Comparison of ENCODE assay signal across 24 cellular contexts in the genomic region with DNA sequence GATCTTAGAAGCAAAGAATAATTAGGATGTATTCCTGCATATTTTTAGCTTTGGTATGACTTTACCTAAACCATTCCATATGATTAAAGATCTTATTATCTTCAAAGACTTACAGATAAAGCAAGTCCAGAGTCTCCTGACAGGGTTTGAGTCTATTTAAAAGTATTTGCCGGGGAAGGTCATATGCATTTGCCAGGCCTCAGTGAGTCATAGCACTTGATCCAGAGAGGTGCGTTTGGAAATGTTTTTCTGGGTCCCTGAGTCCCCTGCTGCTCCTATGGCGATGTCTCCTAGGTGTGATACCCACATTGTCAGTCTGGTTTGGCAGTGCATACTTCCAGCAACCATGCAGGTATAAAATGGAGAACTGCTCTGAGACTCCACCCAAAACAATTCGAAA.
A peak's percentile ranks its signal among the peaks of the same experiment; 100 is the strongest.
DNase-seq lines count a peak whose midpoint lies in the region; ATAC-seq, FAIRE-seq and TF ChIP-seq lines count a peak whose summit lies in the region.
"Had no signal": no experiment of that assay in that cellular context is flagged by ENCODE, and none has a peak within 500 bp of the region (broad histone marks: within the 10 kb centered on the region; RNA-seq: fewer than 3 reads in every experiment).

No MANE protein-coding gene starts in this region.

- no peak for TF ChIP-seq RAD21 in HepG2 (CRISPR knock-in tag; IDR thresholded peaks at IDR 0.05)

- no peaks in the 10 kb centered on the region for H3K27me3 ChIP-seq in right atrium auricular region
- H3K27me3 ChIP-seq in smooth muscle cell (ENCODE audit: low read depth) = no peaks in the 10 kb centered on the region
- no peaks in the 10 kb centered on the region for H3K27me3 ChIP-seq in HepG2 (ENCODE audit: control insufficient read depth in 1 of 2, insufficient read depth in 2 of 2, low read length in 2 of 2)
- no peaks in the 10 kb centered on the region for H3K27me3 ChIP-seq in body of pancreas
- H3K27me3 ChIP-seq: neural progenitor cell, spleen had no signal

- no peaks in the 10 kb centered on the region for H3F3A ChIP-seq in smooth muscle cell (ENCODE audit: low read depth)

- H3K79me2 ChIP-seq in smooth muscle cell (ENCODE audit: low read depth) (peaks cover 3% of the 10 kb centered on the region), HepG2 (ENCODE audit: insufficient read depth, low read length) (no peaks in the 10 kb centered on the region)

- in situ Hi-C loops in HepG2 (cut with HindIII; ENCODE audit: extremely low pct_ligation_motif_present, low pct_unique_long_range_greater_than_20kb) = no loop called here

- CTCF ChIA-PET in HepG2 (lab: Yijun Ruan, JAX; ENCODE audit: low intra/inter-chr PET ratio, low total read pairs) = no interaction called here

- POLR2A ChIA-PET in HepG2 (lab: Yijun Ruan, JAX) = no interaction called here

- H3K9ac ChIP-seq in smooth muscle cell (ENCODE audit: low read depth) = no peak overlapping the region
- no peak overlapping the region for H3K9ac ChIP-seq in HepG2 (ENCODE audit: insufficient read depth, low read depth, low read length)
- H3K9ac ChIP-seq: neural progenitor cell had no signal

- H3K4me2 ChIP-seq in smooth muscle cell = peak overlapping the region; percentile 43
- H3K4me2 ChIP-seq in HepG2 (ENCODE audit: low read depth, low read length) = no peak overlapping the region
- H3K4me2 ChIP-seq: neural progenitor cell had no signal

- no peak for TF ChIP-seq POLR2A in HepG2 (IDR thresholded peaks at IDR 0.05; ENCODE audit: insufficient read depth in 1 of 2, low read depth in 2 of 2, low read length in 2 of 2)
- TF ChIP-seq POLR2A in body of pancreas (IDR thresholded peaks at IDR 0.05) = no peak

- H3K36me3 ChIP-seq in right atrium auricular region = no peaks in the 10 kb centered on the region
- no peaks in the 10 kb centered on the region for H3K36me3 ChIP-seq in smooth muscle cell (ENCODE audit: low read depth)
- no peaks in the 10 kb centered on the region for H3K36me3 ChIP-seq in HepG2 (replicated peaks in 1 of 2; ENCODE audit: control insufficient read depth in 1 of 2, insufficient read depth in 2 of 2, low read length in 2 of 2)
- no peaks in the 10 kb centered on the region for H3K36me3 ChIP-seq in body of pancreas (replicated peaks in 1 of 2; ENCODE audit: insufficient read depth in 1 of 2, low read depth in 2 of 2)
- H3K36me3 ChIP-seq: HAP-1, neural progenitor cell, prostate gland, spleen had no signal

- peaks cover 0 to 37% of the 10 kb centered on the region in 2 donors for H3K4me1 ChIP-seq in right atrium auricular region
- H3K4me1 ChIP-seq in smooth muscle cell (ENCODE audit: low read depth) = peaks cover 18% of the 10 kb centered on the region
- H3K4me1 ChIP-seq in HepG2 (ENCODE audit: insufficient read depth, low read length) = no peaks in the 10 kb centered on the region
- H3K4me1 ChIP-seq in body of pancreas = no peaks in the 10 kb centered on the region
- H3K4me1 ChIP-seq: prostate gland, spleen had no signal

- TF ChIP-seq CTCF in right atrium auricular region (IDR thresholded peaks at IDR 0.05) = no peak
- no peak for TF ChIP-seq CTCF in smooth muscle cell (IDR thresholded peaks at IDR 0.05; ENCODE audit: borderline replicate concordance, insufficient read depth, poor library complexity, severe bottlenecking)
- no peak for TF ChIP-seq CTCF in HepG2 (CRISPR knock-in tag; IDR thresholded peaks at IDR 0.05)
- TF ChIP-seq CTCF in body of pancreas (IDR thresholded peaks at IDR 0.05) = no peak

- no TSS peak for BruUV-seq in HepG2 (replicated peaks; lab: Mats Ljungman, UMichigan)

- TF ChIP-seq EP300 in HepG2 (IDR thresholded peaks at IDR 0.05; ENCODE audit: low read depth in 2 of 2, low read length in 2 of 2) = no peak
- TF ChIP-seq EP300 in HepG2 (CRISPR knock-in tag; IDR thresholded peaks at IDR 0.05; ENCODE audit: borderline replicate concordance) = no peak

- WGBS in smooth muscle cell (ENCODE audit: low lambda C conversion rate) = 38% methylated on average over 4 of the region's 4 CpGs
- 0% methylated on average over 4 of the region's 4 CpGs for WGBS in HepG2 (ENCODE audit: low lambda C conversion rate)
- WGBS in body of pancreas, 2 donors = 38 to 41% methylated on average over 4 of the region's 4 CpGs

- H3K9me3 ChIP-seq in right atrium auricular region (no peaks in the 10 kb centered on the region), smooth muscle cell (replicated peaks; ENCODE audit: low read depth) (no peaks in the 10 kb centered on the region), HepG2 (ENCODE audit: low read length) (no peaks in the 10 kb centered on the region), body of pancreas (no peaks in the 10 kb centered on the region)
- H3K9me3 ChIP-seq: HAP-1, prostate gland had no signal

- H3K27ac ChIP-seq in right atrium auricular region = no peak overlapping the region
- no peak overlapping the region for H3K27ac ChIP-seq in smooth muscle cell (ENCODE audit: low read depth)
- no peak overlapping the region for H3K27ac ChIP-seq in HepG2 (ENCODE audit: extremely low read length, insufficient read depth, low read length)
- no peak overlapping the region for H3K27ac ChIP-seq in body of pancreas
- H3K27ac ChIP-seq: neural progenitor cell, prostate gland, spleen had no signal

- H3K4me3 ChIP-seq in right atrium auricular region = no peak overlapping the region
- no peak overlapping the region for H3K4me3 ChIP-seq in smooth muscle cell
- no peak overlapping the region for H3K4me3 ChIP-seq in HepG2 (replicated peaks in 1 of 3; ENCODE audit: insufficient read depth in 1 of 3, low read depth in 2 of 3, low read length in 3 of 3)
- no peak overlapping the region for H3K4me3 ChIP-seq in body of pancreas
- H3K4me3 ChIP-seq: HAP-1, neural progenitor cell, prostate gland, spleen had no signal

- ATAC-seq in Right ventricle myocardium superior (ENCODE audit: poor library complexity) = peak; percentile 45
- ATAC-seq in left ventricle myocardium superior = peak; percentile 58
- no peak for ATAC-seq in HepG2
- ATAC-seq in body of pancreas = no peak
- no peak for ATAC-seq in GM19467 (IDR thresholded peaks at IDR 0.05; ENCODE audit: unreplicated experiment)
- ATAC-seq: left colon had no signal

- intact Hi-C loops in Right ventricle myocardium superior (cut with DNase I) (no loop called here), left ventricle myocardium superior (cut with micrococcal nuclease) (no loop called here), HepG2 (cut with micrococcal nuclease; ENCODE audit: unreplicated experiment) (no loop called here), body of pancreas (cut with DNase I) (no loop called here)

- H4K20me1 ChIP-seq in smooth muscle cell (ENCODE audit: low read depth) = peaks cover 45% of the 10 kb centered on the region
- no peaks in the 10 kb centered on the region for H4K20me1 ChIP-seq in HepG2 (ENCODE audit: insufficient read depth, low read length)

- no peak for FAIRE-seq in HepG2 (lab: Jason Lieb, UNC)

- no peak overlapping the region for H2AFZ ChIP-seq in smooth muscle cell (ENCODE audit: low read depth)
- no peak overlapping the region for H2AFZ ChIP-seq in HepG2 (ENCODE audit: low read length)
- H2AFZ ChIP-seq: neural progenitor cell had no signal

- no peak for DNase-seq in Right ventricle myocardium superior
- DNase-seq in right atrium auricular region (ENCODE audit: low spot score) = no peak
- peak; percentile 8 for DNase-seq in amniotic stem cell (lab: John Stamatoyannopoulos, UW)
- no peak for DNase-seq in left ventricle myocardium superior
- DNase-seq in smooth muscle cell (lab: John Stamatoyannopoulos, UW; ENCODE audit: unreplicated experiment) = no peak
- DNase-seq in HepG2 (ENCODE audit: low spot score) = no peak
- DNase-seq in body of pancreas = no peak
- DNase-seq: 8988T; activated CD4-positive, alpha-beta T cell treated with anti-CD3 and anti-CD28 coated beads for 4 hours; activated naive CD8-positive, alpha-beta T cell treated with anti-CD3 and anti-CD28 coated beads, Interleukin-2, amount 10 ng/mL, durations not matched to agents 7 days and 5 days; COR-L47; DND-41; erythroblast; left colon; NCI-H1092 treated with DMSO at 0.1 percent for 48 hours; NCI-H2107; NCI-H524 treated with DMSO at 0.1 percent for 48 hours; SHP77; spleen; T-helper 1 cell had no signal

TF ChIP-seq in HepG2, 621 proteins besides CTCF, POLR2A, EP300 and RAD21 (continues in another document):
- TF ChIP-seq, protein P1, sequence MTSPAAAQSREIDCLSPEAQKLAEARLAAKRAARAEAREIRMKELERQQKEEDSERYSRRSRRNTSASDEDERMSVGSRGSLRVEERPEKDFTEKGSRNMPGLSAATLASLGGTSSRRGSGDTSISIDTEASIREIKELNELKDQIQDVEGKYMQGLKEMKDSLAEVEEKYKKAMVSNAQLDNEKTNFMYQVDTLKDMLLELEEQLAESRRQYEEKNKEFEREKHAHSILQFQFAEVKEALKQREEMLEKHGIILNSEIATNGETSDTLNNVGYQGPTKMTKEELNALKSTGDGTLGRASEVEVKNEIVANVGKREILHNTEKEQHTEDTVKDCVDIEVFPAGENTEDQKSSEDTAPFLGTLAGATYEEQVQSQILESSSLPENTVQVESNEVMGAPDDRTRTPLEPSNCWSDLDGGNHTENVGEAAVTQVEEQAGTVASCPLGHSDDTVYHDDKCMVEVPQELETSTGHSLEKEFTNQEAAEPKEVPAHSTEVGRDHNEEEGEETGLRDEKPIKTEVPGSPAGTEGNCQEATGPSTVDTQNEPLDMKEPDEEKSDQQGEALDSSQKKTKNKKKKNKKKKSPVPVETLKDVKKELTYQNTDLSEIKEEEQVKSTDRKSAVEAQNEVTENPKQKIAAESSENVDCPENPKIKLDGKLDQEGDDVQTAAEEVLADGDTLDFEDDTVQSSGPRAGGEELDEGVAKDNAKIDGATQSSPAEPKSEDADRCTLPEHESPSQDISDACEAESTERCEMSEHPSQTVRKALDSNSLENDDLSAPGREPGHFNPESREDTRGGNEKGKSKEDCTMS (CRISPR knock-in tag; conservative IDR thresholded peaks at IDR 0.05) = no peak
- TF ChIP-seq SYNCRIP (IDR thresholded peaks at IDR 0.05; ENCODE audit: insufficient read depth, low read depth, low read length) = no peak
- no peak for TF ChIP-seq NR2F1 (CRISPR knock-in tag; IDR thresholded peaks at IDR 0.05)
- TF ChIP-seq, protein P2, sequence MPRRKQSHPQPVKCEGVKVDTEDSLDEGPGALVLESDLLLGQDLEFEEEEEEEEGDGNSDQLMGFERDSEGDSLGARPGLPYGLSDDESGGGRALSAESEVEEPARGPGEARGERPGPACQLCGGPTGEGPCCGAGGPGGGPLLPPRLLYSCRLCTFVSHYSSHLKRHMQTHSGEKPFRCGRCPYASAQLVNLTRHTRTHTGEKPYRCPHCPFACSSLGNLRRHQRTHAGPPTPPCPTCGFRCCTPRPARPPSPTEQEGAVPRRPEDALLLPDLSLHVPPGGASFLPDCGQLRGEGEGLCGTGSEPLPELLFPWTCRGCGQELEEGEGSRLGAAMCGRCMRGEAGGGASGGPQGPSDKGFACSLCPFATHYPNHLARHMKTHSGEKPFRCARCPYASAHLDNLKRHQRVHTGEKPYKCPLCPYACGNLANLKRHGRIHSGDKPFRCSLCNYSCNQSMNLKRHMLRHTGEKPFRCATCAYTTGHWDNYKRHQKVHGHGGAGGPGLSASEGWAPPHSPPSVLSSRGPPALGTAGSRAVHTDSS (CRISPR knock-in tag; conservative IDR thresholded peaks at IDR 0.05) = no peak
- TF ChIP-seq ZNF501 (CRISPR knock-in tag; IDR thresholded peaks at IDR 0.05) = no peak

Comparison
In these comparisons a context has a peak if more than half of its experiments do, and no peak if none do; other contexts are left out.
1. ATAC-seq: peak in Right ventricle myocardium superior (single experiment) and left ventricle myocardium superior (single experiment); none in HepG2 (single experiment), body of pancreas (single experiment) and GM19467 (single experiment).